ENCODE assay signal across 9 cellular contexts in genomic region chr10:3780056-3780765, GRCh38. TPM values are rescaled to one million over a fixed set of nuclear protein-coding genes. Genes with fewer than 3 reads are reported as not detected.
DNase-seq lines count a peak whose midpoint lies in the region; ATAC-seq, FAIRE-seq and TF ChIP-seq lines count a peak whose summit lies in the region.
"Had no signal": no experiment of that assay in that cellular context is flagged by ENCODE, and none has a peak within 500 bp of the region (broad histone marks: within the 10 kb centered on the region; RNA-seq: fewer than 3 reads in every experiment).

No MANE protein-coding gene starts in this region.

- no peaks in the 10 kb centered on the region for H3K9me3 ChIP-seq in adrenal gland (replicated peaks in 1 of 3)
- no peaks in the 10 kb centered on the region for H3K9me3 ChIP-seq in kidney (ENCODE audit: control insufficient read depth in 1 of 2, low read length in 2 of 2)

- intact Hi-C loops in adrenal gland (cut with DNase I), result loop anchor here in 1 of 2 donors (10.0 kb wide), 1 partner anchor 95 kb away; no protein-coding TSS in a partner anchor
- intact Hi-C loops in kidney (cut with DNase I), result no loop called here

- no peak for FAIRE-seq in kidney (lab: Jason Lieb, UNC)

- H3K9ac ChIP-seq in kidney (ENCODE audit: low read length in 2 of 2), result peak overlapping the region; percentile 62 to 100

- peak overlapping the region in 1 of 4 donors; percentile 63 for H3K4me3 ChIP-seq in adrenal gland
- peak overlapping the region; percentile 98 to 99 for H3K4me3 ChIP-seq in kidney (ENCODE audit: low read length in 2 of 2)

- DNase-seq in DMS53 (lab: John Stamatoyannopoulos, UW) (peak; percentile 54), DMS53 treated with DMSO at 0.1 percent for 48 hours (lab: John Stamatoyannopoulos, UW; ENCODE audit: unreplicated experiment) (no peak), adrenal gland (peak in 1 of 7 donors; percentile 52), kidney (no peak), substantia nigra (lab: John Stamatoyannopoulos, UW) (no peak), hypothalamus (lab: John Stamatoyannopoulos, UW) (no peak), NCI-H1436 treated with DMSO at 0.1 percent for 48 hours (lab: John Stamatoyannopoulos, UW) (no peak)

- H3K27ac ChIP-seq in adrenal gland (peak overlapping the region in 3 of 5 donors; percentile 22 to 100 (median 100)), kidney (ENCODE audit: low read depth in 2 of 2, low read length in 2 of 2) (peak overlapping the region; percentile 100), substantia nigra (ENCODE audit: low read depth, low read length, poor library complexity, severe bottlenecking) (peak overlapping the region; percentile 92)
- H3K27ac ChIP-seq: 22Rv1 had no signal

- 63 to 70% (median 66%) methylated on average over 13 to 17 of the region's 17 CpGs for WGBS in adrenal gland, 4 donors

- H3K36me3 ChIP-seq in adrenal gland (replicated peaks in 1 of 2) (peaks cover 0 to 67% of the 10 kb centered on the region in 2 donors), kidney (ENCODE audit: control insufficient read depth in 1 of 2, insufficient read depth in 2 of 2, low read length in 2 of 2) (peaks cover 41 to 73% of the 10 kb centered on the region in 2 donors)

- ATAC-seq in GM21423 (IDR thresholded peaks at IDR 0.05; ENCODE audit: unreplicated experiment), result no peak

- TF ChIP-seq CTCF in adrenal gland (IDR thresholded peaks at IDR 0.05) (no peak), kidney (IDR thresholded peaks at IDR 0.05; ENCODE audit: borderline replicate concordance, extremely low read depth, insufficient read depth) (no peak)

- H3K4me1 ChIP-seq in adrenal gland (replicated peaks in 1 of 2), result peaks cover 15 to 75% of the 10 kb centered on the region in 2 donors
- H3K4me1 ChIP-seq in kidney (ENCODE audit: control insufficient read depth in 1 of 2, insufficient read depth in 1 of 2, low read depth in 1 of 2, low read length in 2 of 2), result peaks cover 24 to 29% of the 10 kb centered on the region in 2 donors

- TF ChIP-seq POLR2A in adrenal gland (IDR thresholded peaks at IDR 0.05), result no peak

- no peaks in the 10 kb centered on the region for H3K27me3 ChIP-seq in adrenal gland

RNA-seq across cellular contexts. Expression of gene KLF6, which starts 4.8 kb away (rescaled TPM):
- total RNA-seq in adrenal gland (10 to 100 TPM; 14.4 to 70.2 (median 38.9) TPM), kidney (230 TPM)
- polyA plus RNA-seq in adrenal gland (10 to 100 TPM; 14.9 to 25.2 (median 18.0) TPM), kidney (ENCODE audit: insufficient read depth, low read depth, low replicate concordance) (27.8 TPM)
